In the genomic region with DNA sequence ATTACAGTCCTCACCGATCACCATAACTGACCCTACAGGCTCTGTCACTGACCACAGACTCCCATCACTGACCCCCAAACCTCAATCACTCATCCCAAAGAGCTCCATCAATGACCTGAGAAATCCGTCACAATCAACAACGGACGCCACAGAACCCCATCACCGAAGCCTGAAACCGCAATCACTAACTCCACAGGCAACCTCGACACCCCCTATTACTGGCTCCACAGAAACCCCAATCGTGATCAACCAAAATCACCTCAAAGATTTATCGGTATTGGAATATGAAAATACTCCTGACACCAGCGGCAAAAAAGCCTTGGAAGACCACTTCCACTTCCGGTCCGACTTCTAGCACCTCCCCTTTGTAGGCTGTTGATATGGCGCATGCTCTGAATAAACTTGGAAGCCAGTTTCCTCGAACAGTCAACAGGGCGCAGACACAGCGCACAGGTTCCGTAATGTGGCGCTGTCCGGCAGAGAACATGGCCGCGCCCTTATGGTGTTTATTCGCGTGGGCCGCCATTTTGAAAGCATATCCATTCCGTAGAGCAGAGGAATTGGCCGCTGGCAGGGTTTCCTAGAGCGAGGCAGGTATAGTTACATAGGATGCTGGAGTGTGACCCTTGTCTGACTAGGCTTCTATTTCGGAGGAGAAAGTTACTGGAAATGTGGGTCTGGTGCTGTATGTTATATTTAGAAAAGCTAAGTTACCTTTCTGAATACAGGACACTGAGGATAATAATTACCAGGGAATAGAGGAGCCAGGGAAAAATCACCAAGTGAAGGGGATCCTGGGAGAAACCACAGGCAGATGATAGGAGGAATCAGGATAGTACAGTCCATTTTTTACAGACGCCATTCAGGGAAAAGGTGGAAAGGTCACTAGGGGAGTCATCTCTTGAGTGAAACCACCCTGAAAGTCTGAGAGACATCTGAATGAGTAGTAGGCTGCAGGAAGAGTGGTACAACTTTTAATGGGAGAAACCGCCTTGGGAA, we compare ENCODE assay signal across 1 cellular context.
A peak's percentile ranks its signal among the peaks of the same experiment; 100 is the strongest.
TF ChIP-seq lines count a peak whose summit lies in the region.

A gene (minus strand): TSS at position 328 of the 999 bp plus-strand sequence. CDS start 2,785 bp downstream, outside the sequence.

TF ChIP-seq in HepG2, 621 proteins besides CTCF, POLR2A, EP300 and RAD21 (continued from another document and continues in another):
- TF ChIP-seq, protein P1, sequence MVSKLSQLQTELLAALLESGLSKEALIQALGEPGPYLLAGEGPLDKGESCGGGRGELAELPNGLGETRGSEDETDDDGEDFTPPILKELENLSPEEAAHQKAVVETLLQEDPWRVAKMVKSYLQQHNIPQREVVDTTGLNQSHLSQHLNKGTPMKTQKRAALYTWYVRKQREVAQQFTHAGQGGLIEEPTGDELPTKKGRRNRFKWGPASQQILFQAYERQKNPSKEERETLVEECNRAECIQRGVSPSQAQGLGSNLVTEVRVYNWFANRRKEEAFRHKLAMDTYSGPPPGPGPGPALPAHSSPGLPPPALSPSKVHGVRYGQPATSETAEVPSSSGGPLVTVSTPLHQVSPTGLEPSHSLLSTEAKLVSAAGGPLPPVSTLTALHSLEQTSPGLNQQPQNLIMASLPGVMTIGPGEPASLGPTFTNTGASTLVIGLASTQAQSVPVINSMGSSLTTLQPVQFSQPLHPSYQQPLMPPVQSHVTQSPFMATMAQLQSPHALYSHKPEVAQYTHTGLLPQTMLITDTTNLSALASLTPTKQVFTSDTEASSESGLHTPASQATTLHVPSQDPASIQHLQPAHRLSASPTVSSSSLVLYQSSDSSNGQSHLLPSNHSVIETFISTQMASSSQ (IDR thresholded peaks at IDR 0.05; ENCODE audit: low read depth): peak; percentile 25; the same call in 1 of the 2 replicates
- TF ChIP-seq, protein P1 (CRISPR knock-in tag; IDR thresholded peaks at IDR 0.05; ENCODE audit: borderline replicate concordance): peak; percentile 27; the same call in 1 of the 2 replicates
- TF ChIP-seq SNAI1 (CRISPR knock-in tag; IDR thresholded peaks at IDR 0.05; ENCODE audit: borderline replicate concordance): 0 out of 2 replicates have a peak, but pooled peaks have one; percentile 34
- TF ChIP-seq, protein P2, sequence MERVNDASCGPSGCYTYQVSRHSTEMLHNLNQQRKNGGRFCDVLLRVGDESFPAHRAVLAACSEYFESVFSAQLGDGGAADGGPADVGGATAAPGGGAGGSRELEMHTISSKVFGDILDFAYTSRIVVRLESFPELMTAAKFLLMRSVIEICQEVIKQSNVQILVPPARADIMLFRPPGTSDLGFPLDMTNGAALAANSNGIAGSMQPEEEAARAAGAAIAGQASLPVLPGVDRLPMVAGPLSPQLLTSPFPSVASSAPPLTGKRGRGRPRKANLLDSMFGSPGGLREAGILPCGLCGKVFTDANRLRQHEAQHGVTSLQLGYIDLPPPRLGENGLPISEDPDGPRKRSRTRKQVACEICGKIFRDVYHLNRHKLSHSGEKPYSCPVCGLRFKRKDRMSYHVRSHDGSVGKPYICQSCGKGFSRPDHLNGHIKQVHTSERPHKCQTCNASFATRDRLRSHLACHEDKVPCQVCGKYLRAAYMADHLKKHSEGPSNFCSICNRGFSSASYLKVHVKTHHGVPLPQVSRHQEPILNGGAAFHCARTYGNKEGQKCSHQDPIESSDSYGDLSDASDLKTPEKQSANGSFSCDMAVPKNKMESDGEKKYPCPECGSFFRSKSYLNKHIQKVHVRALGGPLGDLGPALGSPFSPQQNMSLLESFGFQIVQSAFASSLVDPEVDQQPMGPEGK (CRISPR knock-in tag; IDR thresholded peaks at IDR 0.05): peak; percentile 40; the same call in 1 of the 2 replicates
- TF ChIP-seq, protein P3, sequence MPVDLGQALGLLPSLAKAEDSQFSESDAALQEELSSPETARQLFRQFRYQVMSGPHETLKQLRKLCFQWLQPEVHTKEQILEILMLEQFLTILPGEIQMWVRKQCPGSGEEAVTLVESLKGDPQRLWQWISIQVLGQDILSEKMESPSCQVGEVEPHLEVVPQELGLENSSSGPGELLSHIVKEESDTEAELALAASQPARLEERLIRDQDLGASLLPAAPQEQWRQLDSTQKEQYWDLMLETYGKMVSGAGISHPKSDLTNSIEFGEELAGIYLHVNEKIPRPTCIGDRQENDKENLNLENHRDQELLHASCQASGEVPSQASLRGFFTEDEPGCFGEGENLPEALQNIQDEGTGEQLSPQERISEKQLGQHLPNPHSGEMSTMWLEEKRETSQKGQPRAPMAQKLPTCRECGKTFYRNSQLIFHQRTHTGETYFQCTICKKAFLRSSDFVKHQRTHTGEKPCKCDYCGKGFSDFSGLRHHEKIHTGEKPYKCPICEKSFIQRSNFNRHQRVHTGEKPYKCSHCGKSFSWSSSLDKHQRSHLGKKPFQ (CRISPR knock-in tag; IDR thresholded peaks at IDR 0.05; ENCODE audit: insufficient replicate concordance): no peak
- peak; percentile 14; the same call in 1 of the 2 replicates for TF ChIP-seq ISL2 (CRISPR knock-in tag; IDR thresholded peaks at IDR 0.05)
- TF ChIP-seq ZNF546 (CRISPR knock-in tag; conservative IDR thresholded peaks at IDR 0.05): no peak
- no peak for TF ChIP-seq BRCA1 (CRISPR knock-in tag; IDR thresholded peaks at IDR 0.05)
- no peak for TF ChIP-seq PRMT3 (CRISPR knock-in tag; IDR thresholded peaks at IDR 0.05; ENCODE audit: borderline replicate concordance, low read depth)
- TF ChIP-seq, protein P4, sequence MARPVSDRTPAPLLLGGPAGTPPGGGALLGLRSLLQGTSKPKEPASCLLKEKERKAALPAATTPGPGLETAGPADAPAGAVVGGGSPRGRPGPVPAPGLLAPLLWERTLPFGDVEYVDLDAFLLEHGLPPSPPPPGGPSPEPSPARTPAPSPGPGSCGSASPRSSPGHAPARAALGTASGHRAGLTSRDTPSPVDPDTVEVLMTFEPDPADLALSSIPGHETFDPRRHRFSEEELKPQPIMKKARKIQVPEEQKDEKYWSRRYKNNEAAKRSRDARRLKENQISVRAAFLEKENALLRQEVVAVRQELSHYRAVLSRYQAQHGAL (CRISPR knock-in tag; IDR thresholded peaks at IDR 0.05; ENCODE audit: not compliant biosample characterization): no peak
- no peak for TF ChIP-seq JARID2 (CRISPR knock-in tag; IDR thresholded peaks at IDR 0.05; ENCODE audit: insufficient replicate concordance)
- no peak for TF ChIP-seq ATAD3A (CRISPR knock-in tag; IDR thresholded peaks at IDR 0.05)
- no peak for TF ChIP-seq ZBTB38 (CRISPR knock-in tag; IDR thresholded peaks at IDR 0.05)
- TF ChIP-seq, protein P5, sequence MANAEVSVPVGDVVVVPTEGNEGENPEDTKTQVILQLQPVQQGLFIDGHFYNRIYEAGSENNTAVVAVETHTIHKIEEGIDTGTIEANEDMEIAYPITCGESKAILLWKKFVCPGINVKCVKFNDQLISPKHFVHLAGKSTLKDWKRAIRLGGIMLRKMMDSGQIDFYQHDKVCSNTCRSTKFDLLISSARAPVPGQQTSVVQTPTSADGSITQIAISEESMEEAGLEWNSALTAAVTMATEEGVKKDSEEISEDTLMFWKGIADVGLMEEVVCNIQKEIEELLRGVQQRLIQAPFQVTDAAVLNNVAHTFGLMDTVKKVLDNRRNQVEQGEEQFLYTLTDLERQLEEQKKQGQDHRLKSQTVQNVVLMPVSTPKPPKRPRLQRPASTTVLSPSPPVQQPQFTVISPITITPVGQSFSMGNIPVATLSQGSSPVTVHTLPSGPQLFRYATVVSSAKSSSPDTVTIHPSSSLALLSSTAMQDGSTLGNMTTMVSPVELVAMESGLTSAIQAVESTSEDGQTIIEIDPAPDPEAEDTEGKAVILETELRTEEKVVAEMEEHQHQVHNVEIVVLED (CRISPR knock-in tag; IDR thresholded peaks at IDR 0.05; ENCODE audit: borderline replicate concordance): peak; percentile 86; the same call in 1 of the 2 replicates
- no peak for TF ChIP-seq ZNF274 (CRISPR knock-in tag; IDR thresholded peaks at IDR 0.05)
- TF ChIP-seq, protein P6, sequence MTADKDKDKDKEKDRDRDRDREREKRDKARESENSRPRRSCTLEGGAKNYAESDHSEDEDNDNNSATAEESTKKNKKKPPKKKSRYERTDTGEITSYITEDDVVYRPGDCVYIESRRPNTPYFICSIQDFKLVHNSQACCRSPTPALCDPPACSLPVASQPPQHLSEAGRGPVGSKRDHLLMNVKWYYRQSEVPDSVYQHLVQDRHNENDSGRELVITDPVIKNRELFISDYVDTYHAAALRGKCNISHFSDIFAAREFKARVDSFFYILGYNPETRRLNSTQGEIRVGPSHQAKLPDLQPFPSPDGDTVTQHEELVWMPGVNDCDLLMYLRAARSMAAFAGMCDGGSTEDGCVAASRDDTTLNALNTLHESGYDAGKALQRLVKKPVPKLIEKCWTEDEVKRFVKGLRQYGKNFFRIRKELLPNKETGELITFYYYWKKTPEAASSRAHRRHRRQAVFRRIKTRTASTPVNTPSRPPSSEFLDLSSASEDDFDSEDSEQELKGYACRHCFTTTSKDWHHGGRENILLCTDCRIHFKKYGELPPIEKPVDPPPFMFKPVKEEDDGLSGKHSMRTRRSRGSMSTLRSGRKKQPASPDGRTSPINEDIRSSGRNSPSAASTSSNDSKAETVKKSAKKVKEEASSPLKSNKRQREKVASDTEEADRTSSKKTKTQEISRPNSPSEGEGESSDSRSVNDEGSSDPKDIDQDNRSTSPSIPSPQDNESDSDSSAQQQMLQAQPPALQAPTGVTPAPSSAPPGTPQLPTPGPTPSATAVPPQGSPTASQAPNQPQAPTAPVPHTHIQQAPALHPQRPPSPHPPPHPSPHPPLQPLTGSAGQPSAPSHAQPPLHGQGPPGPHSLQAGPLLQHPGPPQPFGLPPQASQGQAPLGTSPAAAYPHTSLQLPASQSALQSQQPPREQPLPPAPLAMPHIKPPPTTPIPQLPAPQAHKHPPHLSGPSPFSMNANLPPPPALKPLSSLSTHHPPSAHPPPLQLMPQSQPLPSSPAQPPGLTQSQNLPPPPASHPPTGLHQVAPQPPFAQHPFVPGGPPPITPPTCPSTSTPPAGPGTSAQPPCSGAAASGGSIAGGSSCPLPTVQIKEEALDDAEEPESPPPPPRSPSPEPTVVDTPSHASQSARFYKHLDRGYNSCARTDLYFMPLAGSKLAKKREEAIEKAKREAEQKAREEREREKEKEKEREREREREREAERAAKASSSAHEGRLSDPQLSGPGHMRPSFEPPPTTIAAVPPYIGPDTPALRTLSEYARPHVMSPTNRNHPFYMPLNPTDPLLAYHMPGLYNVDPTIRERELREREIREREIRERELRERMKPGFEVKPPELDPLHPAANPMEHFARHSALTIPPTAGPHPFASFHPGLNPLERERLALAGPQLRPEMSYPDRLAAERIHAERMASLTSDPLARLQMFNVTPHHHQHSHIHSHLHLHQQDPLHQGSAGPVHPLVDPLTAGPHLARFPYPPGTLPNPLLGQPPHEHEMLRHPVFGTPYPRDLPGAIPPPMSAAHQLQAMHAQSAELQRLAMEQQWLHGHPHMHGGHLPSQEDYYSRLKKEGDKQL (CRISPR knock-in tag; IDR thresholded peaks at IDR 0.05; ENCODE audit: low read depth): no peak
- TF ChIP-seq, protein P7, sequence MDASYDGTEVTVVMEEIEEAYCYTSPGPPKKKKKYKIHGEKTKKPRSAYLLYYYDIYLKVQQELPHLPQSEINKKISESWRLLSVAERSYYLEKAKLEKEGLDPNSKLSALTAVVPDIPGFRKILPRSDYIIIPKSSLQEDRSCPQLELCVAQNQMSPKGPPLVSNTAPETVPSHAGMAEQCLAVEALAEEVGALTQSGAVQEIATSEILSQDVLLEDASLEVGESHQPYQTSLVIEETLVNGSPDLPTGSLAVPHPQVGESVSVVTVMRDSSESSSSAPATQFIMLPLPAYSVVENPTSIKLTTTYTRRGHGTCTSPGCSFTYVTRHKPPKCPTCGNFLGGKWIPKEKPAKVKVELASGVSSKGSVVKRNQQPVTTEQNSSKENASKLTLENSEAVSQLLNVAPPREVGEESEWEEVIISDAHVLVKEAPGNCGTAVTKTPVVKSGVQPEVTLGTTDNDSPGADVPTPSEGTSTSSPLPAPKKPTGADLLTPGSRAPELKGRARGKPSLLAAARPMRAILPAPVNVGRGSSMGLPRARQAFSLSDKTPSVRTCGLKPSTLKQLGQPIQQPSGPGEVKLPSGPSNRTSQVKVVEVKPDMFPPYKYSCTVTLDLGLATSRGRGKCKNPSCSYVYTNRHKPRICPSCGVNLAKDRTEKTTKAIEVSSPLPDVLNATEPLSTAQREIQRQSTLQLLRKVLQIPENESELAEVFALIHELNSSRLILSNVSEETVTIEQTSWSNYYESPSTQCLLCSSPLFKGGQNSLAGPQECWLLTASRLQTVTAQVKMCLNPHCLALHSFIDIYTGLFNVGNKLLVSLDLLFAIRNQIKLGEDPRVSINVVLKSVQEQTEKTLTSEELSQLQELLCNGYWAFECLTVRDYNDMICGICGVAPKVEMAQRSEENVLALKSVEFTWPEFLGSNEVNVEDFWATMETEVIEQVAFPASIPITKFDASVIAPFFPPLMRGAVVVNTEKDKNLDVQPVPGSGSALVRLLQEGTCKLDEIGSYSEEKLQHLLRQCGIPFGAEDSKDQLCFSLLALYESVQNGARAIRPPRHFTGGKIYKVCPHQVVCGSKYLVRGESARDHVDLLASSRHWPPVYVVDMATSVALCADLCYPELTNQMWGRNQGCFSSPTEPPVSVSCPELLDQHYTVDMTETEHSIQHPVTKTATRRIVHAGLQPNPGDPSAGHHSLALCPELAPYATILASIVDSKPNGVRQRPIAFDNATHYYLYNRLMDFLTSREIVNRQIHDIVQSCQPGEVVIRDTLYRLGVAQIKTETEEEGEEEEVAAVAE (CRISPR knock-in tag; IDR thresholded peaks at IDR 0.05; ENCODE audit: borderline replicate concordance): peak; percentile 68; the same call in 1 of the 2 replicates
- TF ChIP-seq CHD4 (IDR thresholded peaks at IDR 0.05; ENCODE audit: borderline replicate concordance, low read length): no peak
- no peak for TF ChIP-seq ZBTB3 (CRISPR knock-in tag; IDR thresholded peaks at IDR 0.05; ENCODE audit: borderline replicate concordance, low read depth)
- TF ChIP-seq STAT5B (CRISPR knock-in tag; IDR thresholded peaks at IDR 0.05): no peak
- TF ChIP-seq GABPB1 (CRISPR knock-in tag; IDR thresholded peaks at IDR 0.05): peak; percentile 89
- no peak for TF ChIP-seq TSC22D2 (CRISPR knock-in tag; IDR thresholded peaks at IDR 0.05; ENCODE audit: borderline replicate concordance)
- no peak for TF ChIP-seq TEAD3 (CRISPR knock-in tag; optimal IDR thresholded peaks at IDR 0.05; ENCODE audit: borderline replicate concordance)
- no peak for TF ChIP-seq RARG (CRISPR knock-in tag; IDR thresholded peaks at IDR 0.05; ENCODE audit: low read depth)
